ENCODE assay signal across 23 cellular contexts in genomic region chr5:39373797-39374196, GRCh38. TPM values are rescaled to one million over a fixed set of nuclear protein-coding genes. Genes with fewer than 3 reads are reported as not detected.
"Had no signal": no experiment of that assay in that cellular context is flagged by ENCODE, and none has a peak within 500 bp of the region (broad histone marks: within the 10 kb centered on the region; RNA-seq: fewer than 3 reads in every experiment).

No MANE protein-coding gene starts in this region.

- H3K9me3 ChIP-seq: gastrocnemius medialis, heart left ventricle, tibial artery, uterus had no signal

- H3K27ac ChIP-seq: gastrocnemius medialis, heart left ventricle, tibial artery, uterus had no signal

- DNase-seq: activated CD4-positive, alpha-beta T cell treated with anti-CD3 and anti-CD28 coated beads, Interleukin-2, amount 50 U/mL, for 1 hour; activated CD4-positive, CD25-positive, alpha-beta regulatory T cell treated with anti-CD3 and anti-CD28 coated beads, Interleukin-2, amount 50 U/mL, for 72 hours; activated CD8-positive, alpha-beta memory T cell treated with anti-CD3 and anti-CD28 coated beads for 24 hours; activated effector memory CD4-positive, alpha-beta T cell treated with anti-CD3 and anti-CD28 coated beads, Interleukin-2, amount 50 U/mL, for 16 hours; activated naive CD4-positive, alpha-beta T cell treated with anti-CD3 and anti-CD28 coated beads, Interleukin-2, amount 50 U/mL, for 16 hours; activated T-cell treated with anti-CD3 and anti-CD28 coated beads, Interleukin-2, amount 50 U/mL, for 72 hours; aorta; cortex of kidney; gastrocnemius medialis; heart left ventricle; immature natural killer cell; left ventricle myocardium superior; mesendoderm; natural killer cell; nucleus accumbens; posterior cingulate gyrus; retina; stimulated activated CD4-positive, alpha-beta T cell treated with anti-CD3 and anti-CD28 coated beads, Interleukin-2, amount 100 ng/mL, for 24 hours; stimulated activated naive CD4-positive, alpha-beta T cell treated with Interleukin-2 at 50 U/mL for 16 hours; tibial artery; uterus had no signal

- H3K4me3 ChIP-seq: gastrocnemius medialis, heart left ventricle, tibial artery, uterus had no signal

- H3K4me3 Mint-ChIP-seq: activated T-cell treated with anti-CD3 and anti-CD28 coated beads, Interleukin-2, amount 50 U/mL, for 72 hours; immature natural killer cell; natural killer cell had no signal

- H3K36me3 Mint-ChIP-seq: natural killer cell had no signal

- H3K36me3 ChIP-seq: uterus had no signal

- H3K4me1 ChIP-seq: gastrocnemius medialis, heart left ventricle, tibial artery, uterus had no signal

- H3K27ac Mint-ChIP-seq: activated T-cell treated with anti-CD3 and anti-CD28 coated beads, Interleukin-2, amount 50 U/mL, for 72 hours; immature natural killer cell; natural killer cell had no signal

- H3K9me3 Mint-ChIP-seq: activated T-cell treated with anti-CD3 and anti-CD28 coated beads, Interleukin-2, amount 50 U/mL, for 72 hours; immature natural killer cell; natural killer cell had no signal

- H3K27me3 ChIP-seq: gastrocnemius medialis, heart left ventricle, tibial artery, uterus had no signal

RNA-seq across cellular contexts. Expression of gene C9, which starts 9.5 kb away (rescaled TPM):
- total RNA-seq: activated T-cell treated with anti-CD3 and anti-CD28 coated beads, Interleukin-2, amount 50 U/mL, for 72 hours; esophagus mucosa; left ventricle myocardium superior; T-helper 1 cell treated with Interleukin-12 subunit alpha and Interleukin-12 subunit beta and Interleukin-4 antibody, amounts not matched to agents 30 ng/mL and 1 ng/mL, for 36 hours; uterus had no signal

RNA-seq across cellular contexts. Expression of gene DAB2, which starts 51.0 kb away (rescaled TPM):
- total RNA-seq: activated T-cell treated with anti-CD3 and anti-CD28 coated beads, Interleukin-2, amount 50 U/mL, for 72 hours; T-helper 1 cell treated with Interleukin-12 subunit alpha and Interleukin-12 subunit beta and Interleukin-4 antibody, amounts not matched to agents 30 ng/mL and 1 ng/mL, for 36 hours had no signal
